ENCODE assay signal across 9 cellular contexts in the genomic region with DNA sequence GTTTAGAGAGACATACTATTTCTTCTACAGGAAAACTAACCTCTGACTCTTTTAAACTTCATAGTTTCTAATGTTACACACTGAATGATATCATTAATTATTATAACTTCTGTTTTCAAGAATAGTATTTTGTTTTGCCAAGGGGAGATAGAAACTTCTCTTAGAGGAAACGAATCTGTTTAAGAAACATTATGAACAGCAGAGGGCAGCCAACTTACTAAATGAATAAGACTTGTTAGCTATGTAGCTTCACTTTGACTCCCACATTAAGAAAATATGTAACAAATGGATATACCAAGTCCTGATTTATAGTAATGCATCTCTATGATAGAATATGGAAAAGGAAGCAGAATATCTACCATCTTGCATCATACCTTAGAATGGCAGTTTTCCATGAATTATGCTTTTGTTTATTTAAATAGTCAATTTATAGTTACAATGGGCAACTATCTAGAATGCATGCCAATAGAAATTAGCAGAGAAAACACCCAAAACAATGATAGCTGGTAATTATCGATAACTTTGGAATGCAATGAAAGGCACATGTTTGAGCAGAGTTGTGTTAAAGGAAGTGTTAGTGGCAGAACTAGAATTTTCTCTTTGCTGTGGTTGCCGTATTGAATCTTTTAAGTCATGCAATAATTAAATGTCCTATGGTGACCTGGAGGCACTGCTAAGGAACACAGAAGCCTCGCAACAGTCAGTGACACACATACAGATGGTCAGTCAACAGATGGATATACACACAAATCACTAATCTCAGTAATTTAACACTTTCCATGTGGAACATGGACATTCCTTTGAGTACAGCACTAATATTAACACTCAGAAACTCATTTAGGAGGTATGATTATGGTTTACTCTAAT.
DNase-seq lines count a peak whose midpoint lies in the region; ATAC-seq and TF ChIP-seq lines count a peak whose summit lies in the region.
"Had no signal": no experiment of that assay in that cellular context is flagged by ENCODE, and none has a peak within 500 bp of the region (broad histone marks: within the 10 kb centered on the region; RNA-seq: fewer than 3 reads in every experiment).

No MANE protein-coding gene starts in this region.

- H3K4me3 ChIP-seq in epithelial cell of proximal tubule (ENCODE audit: low read depth, low read length), result no peak overlapping the region
- no peak overlapping the region for H3K4me3 ChIP-seq in ovary
- H3K4me3 ChIP-seq: SJSA1 had no signal

- no peak for ATAC-seq in GM18858 (IDR thresholded peaks at IDR 0.05; ENCODE audit: unreplicated experiment)

- no peak for TF ChIP-seq CTCF in epithelial cell of proximal tubule (conservative IDR thresholded peaks at IDR 0.05; ENCODE audit: low read depth, low read length)
- TF ChIP-seq CTCF in ovary (IDR thresholded peaks at IDR 0.05), result peak in 2 of 3 donors; percentile 43 to 49

- no peaks in the 10 kb centered on the region for H3K4me1 ChIP-seq in ovary (ENCODE audit: insufficient read depth)
- H3K4me1 ChIP-seq: SJSA1 had no signal

- no peaks in the 10 kb centered on the region for H3K36me3 ChIP-seq in ovary

- intact Hi-C loops in ovary (cut with DNase I), result loop anchor here in 2 of 4 donors (5.0 to 10.0 kb wide), 2 partner anchors 94 to 386 kb away; no protein-coding TSS in a partner anchor

- H3K27ac ChIP-seq in ovary, result no peak overlapping the region
- H3K27ac ChIP-seq: SJSA1 had no signal

- no peak for TF ChIP-seq POLR2A in ovary (IDR thresholded peaks at IDR 0.05)

- H3K27me3 ChIP-seq in ovary, result no peaks in the 10 kb centered on the region
- H3K27me3 ChIP-seq: SJSA1 had no signal

- 33 to 42% (median 36%) methylated on average over 4 of the region's 4 CpGs for WGBS in ovary, 3 donors

- DNase-seq in DMS79 treated with DMSO at 0.1 percent for 48 hours (lab: John Stamatoyannopoulos, UW) (peak; percentile 6), HT1080 (ENCODE audit: low read depth) (peak; percentile 54), OCI-M2 (lab: John Stamatoyannopoulos, UW; ENCODE audit: unreplicated experiment) (peak; percentile 8), epithelial cell of proximal tubule (ENCODE audit: low read depth) (peak; percentile 48), ovary (no peak), NCI-H187 treated with DMSO at 0.1 percent for 48 hours (lab: John Stamatoyannopoulos, UW) (no peak), KG1 (lab: John Stamatoyannopoulos, UW) (no peak)

- TF ChIP-seq EP300 in ovary (IDR thresholded peaks at IDR 0.05), result no peak

- H3K9me3 ChIP-seq in ovary, result no peaks in the 10 kb centered on the region
- H3K9me3 ChIP-seq: SJSA1 had no signal

Comparison
In these comparisons a context has a peak if more than half of its experiments do, and no peak if none do; other contexts are left out.
1. DNase-seq: peak in DMS79 treated with DMSO at 0.1 percent for 48 hours (single experiment), HT1080 (single experiment), OCI-M2 (single experiment) and epithelial cell of proximal tubule (single experiment); none in ovary (0 of 5), NCI-H187 treated with DMSO at 0.1 percent for 48 hours (single experiment) and KG1 (single experiment).